Comparison of ENCODE assay signal across 8 cellular contexts in genomic region chr11:6259638-6260019, GRCh38. TPM values are rescaled to one million over a fixed set of nuclear protein-coding genes. Genes with fewer than 3 reads are reported as not detected.
DNase-seq lines count a peak whose midpoint lies in the region; ATAC-seq, FAIRE-seq and TF ChIP-seq lines count a peak whose summit lies in the region.

TSS of gene CCKBR (plus strand) at chr11:6259838. CDS start at chr11:6259929, 91 bp downstream.

- BruUV-seq in GM12878 (replicated peaks; lab: Mats Ljungman, UMichigan) (no TSS peak), HepG2 (replicated peaks; lab: Mats Ljungman, UMichigan) (no TSS peak)

- H3K27ac ChIP-seq in ACC112 (ENCODE audit: low read depth, low read length) = no peak within 1 kb of the TSS
- H3K27ac ChIP-seq in GM12878 (ENCODE audit: control insufficient read depth, insufficient read depth) = no peak within 1 kb of the TSS
- no peak within 1 kb of the TSS for H3K27ac ChIP-seq in HepG2 (ENCODE audit: extremely low read length, insufficient read depth, low read length)
- no peak within 1 kb of the TSS for H3K27ac ChIP-seq in testis

- no peaks in the 10 kb centered on the region for H4K20me1 ChIP-seq in GM12878 (ENCODE audit: control insufficient read depth, insufficient read depth)
- H4K20me1 ChIP-seq in HepG2 (ENCODE audit: insufficient read depth, low read length) = no peaks in the 10 kb centered on the region

- TF ChIP-seq EP300 in GM12878 (IDR thresholded peaks at IDR 0.05; ENCODE audit: borderline replicate concordance in 1 of 2, control insufficient read depth in 1 of 2, low read depth in 2 of 2, low read length in 2 of 2) (no peak), HepG2 (IDR thresholded peaks at IDR 0.05; ENCODE audit: low read depth in 2 of 2, low read length in 2 of 2) (no peak), HepG2 (CRISPR knock-in tag; IDR thresholded peaks at IDR 0.05; ENCODE audit: borderline replicate concordance) (no peak)

- H2AFZ ChIP-seq in ACC112 (ENCODE audit: low read length, unreplicated experiment) (no peak within 1 kb of the TSS), GM12878 (ENCODE audit: control insufficient read depth, low read depth, low read length) (no peak within 1 kb of the TSS), HepG2 (ENCODE audit: low read length) (no peak within 1 kb of the TSS)

- no peaks in the 10 kb centered on the region for H3K9me3 ChIP-seq in GM12878 (replicated peaks; ENCODE audit: control insufficient read depth, insufficient read depth, low read length)
- H3K9me3 ChIP-seq in HepG2 (ENCODE audit: low read length) = no peaks in the 10 kb centered on the region
- no peaks in the 10 kb centered on the region for H3K9me3 ChIP-seq in testis

- H3K36me3 ChIP-seq in ACC112 (ENCODE audit: insufficient read depth, low read length) = no peaks in the 10 kb centered on the region
- H3K36me3 ChIP-seq in GM12878 (ENCODE audit: control insufficient read depth in 2 of 2, insufficient read depth in 2 of 2, low read length in 1 of 2) = no peaks in the 10 kb centered on the region
- no peaks in the 10 kb centered on the region for H3K36me3 ChIP-seq in HepG2 (replicated peaks in 1 of 2; ENCODE audit: control insufficient read depth in 1 of 2, insufficient read depth in 2 of 2, low read length in 2 of 2)
- no peaks in the 10 kb centered on the region for H3K36me3 ChIP-seq in testis (ENCODE audit: low read depth, missing control alignments)

- FAIRE-seq in GM12878 (lab: Jason Lieb, UNC) (no peak), HepG2 (lab: Jason Lieb, UNC) (no peak)

- RAD21 ChIA-PET in GM12878 (lab: Charles Lee; ENCODE audit: unreplicated experiment) = no interaction called here

- WGBS in GM12878 (ENCODE audit: insufficient coverage, insufficient replicate concordance, low lambda C conversion rate, missing lambda C conversion rate) = 6% methylated on average over 10 of the region's 35 CpGs
- under 1% methylated on average over 18 of the region's 35 CpGs for WGBS in HepG2 (ENCODE audit: low lambda C conversion rate)
- WGBS in testis, 2 donors = 0 to 2% methylated on average over 8 to 14 of the region's 35 CpGs

- TF ChIP-seq CTCF in GM12878 (IDR thresholded peaks at IDR 0.05 in 2 of 3, conservative IDR thresholded peaks at IDR 0.05 in 1 of 3; ENCODE audit: control insufficient read depth in 2 of 3, extremely low read depth in 1 of 3, insufficient read depth in 1 of 3, low read depth in 3 of 3, low read length in 3 of 3) (no peak), HepG2 (CRISPR knock-in tag; IDR thresholded peaks at IDR 0.05) (no peak), testis (IDR thresholded peaks at IDR 0.05) (no peak)

- TF ChIP-seq POLR2A in GM12878 (IDR thresholded peaks at IDR 0.05; ENCODE audit: low read depth, low read length) = no peak
- TF ChIP-seq POLR2A in HepG2 (IDR thresholded peaks at IDR 0.05; ENCODE audit: insufficient read depth in 1 of 2, low read depth in 2 of 2, low read length in 2 of 2) = no peak
- no peak for TF ChIP-seq POLR2A in testis (IDR thresholded peaks at IDR 0.05)

- no peaks in the 10 kb centered on the region for H3K79me2 ChIP-seq in ACC112 (ENCODE audit: control insufficient read depth, insufficient read depth, low read length, unreplicated experiment)
- no peaks in the 10 kb centered on the region for H3K79me2 ChIP-seq in GM12878 (ENCODE audit: control insufficient read depth, insufficient read depth, low read length)
- H3K79me2 ChIP-seq in HepG2 (ENCODE audit: insufficient read depth, low read length) = no peaks in the 10 kb centered on the region

- SMC1A ChIA-PET in GM12878 (lab: Charles Lee; ENCODE audit: uncharacterized antibody, unreplicated experiment) = no interaction called here

- no peak within 1 kb of the TSS for H3K4me2 ChIP-seq in GM12878 (ENCODE audit: control insufficient read depth, insufficient read depth)
- no peak within 1 kb of the TSS for H3K4me2 ChIP-seq in HepG2 (ENCODE audit: low read depth, low read length)

- CTCF ChIA-PET in GM12878 (lab: Yijun Ruan, JAX) (no interaction called here), HepG2 (lab: Yijun Ruan, JAX; ENCODE audit: low intra/inter-chr PET ratio, low total read pairs) (no interaction called here)

- peaks cover 98% of the 10 kb centered on the region for H3K27me3 ChIP-seq in ACC112 (ENCODE audit: insufficient read depth, low read length)
- H3K27me3 ChIP-seq in GM12878 (replicated peaks in 1 of 2; ENCODE audit: control insufficient read depth in 2 of 2, insufficient read depth in 2 of 2, low read length in 1 of 2) = peaks cover 10 to 19% of the 10 kb centered on the region in 2 experiments
- H3K27me3 ChIP-seq in HepG2 (ENCODE audit: control insufficient read depth in 1 of 2, insufficient read depth in 2 of 2, low read length in 2 of 2) = peaks cover 3 to 34% of the 10 kb centered on the region in 2 experiments; a peak in 4 of 5 replicates
- H3K27me3 ChIP-seq in testis = no peaks in the 10 kb centered on the region

- ATAC-seq in GM12878 (no peak), HepG2 (peak; percentile 58), GM19463 (IDR thresholded peaks at IDR 0.05; ENCODE audit: unreplicated experiment) (no peak), GM21423 (IDR thresholded peaks at IDR 0.05; ENCODE audit: unreplicated experiment) (no peak)

- POLR2A ChIA-PET in GM12878 (lab: Charles Lee) = no interaction called here
- POLR2A ChIA-PET in HepG2 (lab: Yijun Ruan, JAX) = no interaction called here

- TF ChIP-seq RAD21 in GM12878 (IDR thresholded peaks at IDR 0.05; ENCODE audit: insufficient read depth, low read depth, low read length) (no peak), HepG2 (CRISPR knock-in tag; IDR thresholded peaks at IDR 0.05) (no peak)

- H3K4me3 ChIP-seq in ACC112 (ENCODE audit: low read depth, low read length) = peak within 1 kb of the TSS; percentile 46; the same call in 1 of the 2 replicates
- no peak within 1 kb of the TSS for H3K4me3 ChIP-seq in GM12878
- H3K4me3 ChIP-seq in HepG2 (replicated peaks in 1 of 3; ENCODE audit: insufficient read depth in 1 of 3, low read depth in 2 of 3, low read length in 3 of 3) = no peak within 1 kb of the TSS; a peak in 1 of 6 replicates
- H3K4me3 ChIP-seq in testis = peak within 1 kb of the TSS; percentile 42 to 51

- in situ Hi-C loops in GM12878 (cut with MboI) = no loop called here
- in situ Hi-C loops in HepG2 (cut with HindIII; ENCODE audit: extremely low pct_ligation_motif_present, low pct_unique_long_range_greater_than_20kb) = no loop called here

- intact Hi-C loops in GM12878 (cut with micrococcal nuclease; ENCODE audit: unreplicated experiment) (no loop called here), HepG2 (cut with micrococcal nuclease; ENCODE audit: unreplicated experiment) (no loop called here), testis (cut with DNase I; ENCODE audit: low total_unique reads) (no loop called here)

- DNase-seq in NCI-H2227 (lab: John Stamatoyannopoulos, UW; ENCODE audit: unreplicated experiment) (peak; percentile 30), GM12878 (ENCODE audit: low read depth, low spot score) (no peak), HepG2 (ENCODE audit: low spot score) (no peak), testis (no peak), DMS79 (lab: John Stamatoyannopoulos, UW) (no peak)

- peaks cover 4% of the 10 kb centered on the region for H3K4me1 ChIP-seq in ACC112 (ENCODE audit: control insufficient read depth, insufficient read depth, low read length, unreplicated experiment)
- H3K4me1 ChIP-seq in GM12878 (ENCODE audit: control insufficient read depth, insufficient read depth, low read length) = no peaks in the 10 kb centered on the region
- H3K4me1 ChIP-seq in HepG2 (ENCODE audit: insufficient read depth, low read length) = no peaks in the 10 kb centered on the region
- peaks cover 12% of the 10 kb centered on the region for H3K4me1 ChIP-seq in testis

- no peak within 1 kb of the TSS for H3K9ac ChIP-seq in GM12878 (ENCODE audit: control insufficient read depth, insufficient read depth, low read length)
- no peak within 1 kb of the TSS for H3K9ac ChIP-seq in HepG2 (ENCODE audit: insufficient read depth, low read depth, low read length)

RNA-seq across cellular contexts. Expression of gene CCKBR, which starts in this region (rescaled TPM):
- not detected in 2 replicates for total RNA-seq in GM12878 (2013; cell fraction: nucleolus; rRNA removed)
- not detected in 2 replicates for total RNA-seq in GM12878 (2014; rRNA removed)
- not detected in 2 replicates for total RNA-seq in GM12878 (2014; rRNA removed; fragmentation: Illumina TruSeq; extraction: Trizol)
- not detected in 2 replicates for total RNA-seq in GM12878 (2021)
- polyA plus RNA-seq in GM12878 (2011; ENCODE audit: low read depth) = not detected
- polyA plus RNA-seq in GM12878 (2011; rRNA removed) = not detected in 2 replicates
- not detected in 2 replicates for polyA plus RNA-seq in GM12878 (2011; cell fraction: cytosol; rRNA removed)
- not detected in 2 replicates for polyA plus RNA-seq in GM12878 (2011; cell fraction: nucleus; rRNA removed)
- polyA plus RNA-seq in GM12878 (2012) = not detected in 2 replicates
- not detected in 2 replicates for polyA plus RNA-seq in GM12878 (2014; fragmentation: Illumina TruSeq; extraction: Trizol)
- polyA plus RNA-seq in GM12878 (2014; fragmentation: Nextera tagmentation; extraction: Ambion mirVana) = not detected
- not detected in 2 replicates for polyA plus RNA-seq in GM12878 (2014; rRNA removed)
- polyA plus RNA-seq in GM12878 (2016; fragmentation: Nextera tagmentation; extraction: Ambion mirVana) = not detected
- not detected in 2 replicates for polyA minus RNA-seq in GM12878 (2011; rRNA and poly(A)+ RNA removed)
- polyA minus RNA-seq in GM12878 (2011; cell fraction: cytosol; rRNA and poly(A)+ RNA removed) = not detected in 2 replicates
- polyA minus RNA-seq in GM12878 (2011; cell fraction: nucleus; rRNA and poly(A)+ RNA removed) = not detected in 2 replicates
- total RNA-seq in HepG2 (2016; rRNA removed; fragmentation: Illumina TruSeq; extraction: Trizol) = not detected in 2 replicates
- not detected in 2 replicates for total RNA-seq in HepG2 (2016; cell fraction: cytosol; rRNA removed; fragmentation: Illumina TruSeq; extraction: Trizol; ENCODE audit: low read depth)
- total RNA-seq in HepG2 (2016; cell fraction: insoluble cytoplasmic fraction; rRNA removed; fragmentation: Illumina TruSeq; extraction: Trizol) = not detected in 2 replicates
- total RNA-seq in HepG2 (2016; cell fraction: membrane; rRNA removed; fragmentation: Illumina TruSeq; extraction: Trizol) = not detected in 2 replicates
- total RNA-seq in HepG2 (2016; cell fraction: nucleus; rRNA removed; fragmentation: Illumina TruSeq; extraction: Trizol) = not detected in 2 replicates
- polyA plus RNA-seq in HepG2 (2011; rRNA removed) = not detected in 2 replicates
- not detected in 2 replicates for polyA plus RNA-seq in HepG2 (2011; cell fraction: cytosol; rRNA removed)
- polyA plus RNA-seq in HepG2 (2011; cell fraction: nucleus; rRNA removed) = not detected in 2 replicates
- not detected in 2 replicates for polyA plus RNA-seq in HepG2 (2012)
- polyA plus RNA-seq in HepG2 (2016; cell fraction: cytosol; fragmentation: Illumina TruSeq; extraction: Trizol; ENCODE audit: low read depth) = not detected in 2 replicates
- not detected in 2 replicates for polyA plus RNA-seq in HepG2 (2016; cell fraction: insoluble cytoplasmic fraction; fragmentation: Illumina TruSeq; extraction: Trizol; ENCODE audit: low read depth)
- polyA plus RNA-seq in HepG2 (2016; cell fraction: membrane; fragmentation: Illumina TruSeq; extraction: Trizol; ENCODE audit: low read depth) = not detected in 2 replicates
- not detected in 2 replicates for polyA plus RNA-seq in HepG2 (2016; cell fraction: nucleus; fragmentation: Illumina TruSeq; extraction: Trizol; ENCODE audit: insufficient read depth, low read depth)
- 0.06 TPM in 1 of 2 replicates, not detected in the other for polyA minus RNA-seq in HepG2 (2011; rRNA and poly(A)+ RNA removed; ENCODE audit: low replicate concordance)
- not detected in 2 replicates for polyA minus RNA-seq in HepG2 (2011; cell fraction: cytosol; rRNA and poly(A)+ RNA removed)
- not detected in 2 replicates for polyA minus RNA-seq in HepG2 (2011; cell fraction: nucleus; rRNA and poly(A)+ RNA removed)
- total RNA-seq in testis = under 1 TPM; 0.37 to 0.63 TPM
- polyA plus RNA-seq in testis (ENCODE audit: insufficient read depth, low read depth, low replicate concordance) = 0.47 TPM

Comparison
In these comparisons a context has a peak if more than half of its experiments do, and no peak if none do; other contexts are left out.
1. Peak in ATAC-seq in HepG2; RNA of the gene not detected or under 1 TPM.
2. H3K4me3 ChIP-seq: peak in ACC112 (single experiment) and testis (2 of 2); none in GM12878 (single experiment) and HepG2 (0 of 3).